In the genomic region with DNA sequence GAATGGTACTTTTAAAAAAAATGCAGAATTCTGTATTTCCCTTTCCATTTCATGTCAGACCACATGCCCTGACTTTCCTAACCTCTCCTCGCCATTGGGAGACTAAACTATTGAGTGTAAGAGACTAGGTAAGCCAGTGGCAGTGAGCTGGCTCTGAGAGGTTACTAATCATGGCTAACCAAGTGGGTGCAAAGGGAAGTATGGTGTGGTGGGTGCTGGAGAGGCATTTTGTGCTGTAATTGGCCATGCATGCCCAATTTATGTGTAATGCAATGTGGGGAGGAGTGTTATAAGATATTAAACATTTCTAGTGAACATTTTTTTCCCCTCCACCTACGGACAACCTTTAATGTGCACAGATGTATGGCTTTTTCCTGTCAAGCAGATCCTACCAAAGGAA, we compare ENCODE assay signal across 6 cellular contexts.
"Had no signal": no experiment of that assay in that cellular context is flagged by ENCODE, and none has a peak within 500 bp of the region (broad histone marks: within the 10 kb centered on the region; RNA-seq: fewer than 3 reads in every experiment).

No MANE protein-coding gene starts in this region.

- DNase-seq: H9, HCEC 1CT had no signal

- H3K27me3 Mint-ChIP-seq: IgD-negative memory B cell had no signal

- H3K9me3 Mint-ChIP-seq: GM23338, H9, IgD-negative memory B cell had no signal

- H3K27ac ChIP-seq: HL-60 had no signal

- ATAC-seq: GM23338, HepG2 had no signal

- H3K4me1 Mint-ChIP-seq: GM23338, H9 had no signal

- H3K27ac Mint-ChIP-seq: GM23338, H9, IgD-negative memory B cell had no signal

- H2AFZ ChIP-seq: GM23338 had no signal

- H3K4me3 Mint-ChIP-seq: GM23338, H9, IgD-negative memory B cell had no signal

- H3K4me3 ChIP-seq: GM23338 had no signal

- H3K4me2 ChIP-seq: GM23338 had no signal
